ENCODE assay signal across 9 cellular contexts in the genomic region with DNA sequence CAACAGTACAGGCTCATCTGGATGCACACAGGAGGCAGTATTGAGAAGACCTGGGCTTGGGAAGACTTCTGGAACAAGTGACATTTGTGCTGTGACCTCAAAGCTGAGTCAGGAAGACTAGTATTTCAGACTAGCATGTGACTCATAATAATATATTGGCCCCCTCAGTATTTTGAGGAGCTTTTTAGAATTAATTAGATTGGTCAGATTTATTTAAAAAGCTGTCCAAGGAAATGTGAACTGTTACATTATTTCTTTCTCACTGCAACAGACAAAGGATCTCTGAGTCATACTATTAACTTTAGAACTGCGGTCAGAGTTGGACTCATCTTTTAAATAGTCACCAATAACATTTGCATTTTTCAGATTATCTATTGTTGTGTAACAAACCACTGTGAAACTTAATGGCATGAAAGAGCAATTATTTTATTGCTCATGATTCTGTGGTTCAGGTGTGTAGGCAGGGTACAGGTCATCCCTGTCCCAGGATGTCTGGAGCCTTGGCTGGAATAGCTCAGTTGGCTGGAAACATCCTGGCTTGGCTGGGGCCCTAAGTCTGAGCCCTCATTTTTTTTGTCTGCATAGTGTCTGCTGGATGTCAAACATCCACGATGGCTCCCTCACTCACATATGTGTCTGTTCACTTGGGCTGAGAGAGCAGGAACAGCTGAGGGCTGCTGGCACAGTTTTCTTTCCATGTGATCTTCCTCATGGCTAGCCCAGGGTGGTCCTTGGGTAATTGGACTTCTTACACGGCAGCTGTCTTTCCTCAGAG. TPM values are rescaled to one million over a fixed set of nuclear protein-coding genes. Genes with fewer than 3 reads are reported as not detected.
DNase-seq lines count a peak whose midpoint lies in the region; ATAC-seq lines count a peak whose summit lies in the region.
"Had no signal": no experiment of that assay in that cellular context is flagged by ENCODE, and none has a peak within 500 bp of the region (broad histone marks: within the 10 kb centered on the region; RNA-seq: fewer than 3 reads in every experiment).

No MANE protein-coding gene starts in this region.

- peaks cover 85% of the 10 kb centered on the region for H3K36me3 Mint-ChIP-seq in activated T-cell treated with anti-CD3 and anti-CD28 coated beads, Interleukin-2, amount 50 U/mL, for 24 hours (ENCODE audit: low read depth)

- peaks cover 10% of the 10 kb centered on the region for H3K36me3 ChIP-seq in adipocyte (ENCODE audit: control insufficient read depth, insufficient read depth, low read length, severe bottlenecking)

- peak overlapping the region; percentile 61 for H3K27ac Mint-ChIP-seq in activated T-cell treated with anti-CD3 and anti-CD28 coated beads, Interleukin-2, amount 50 U/mL, for 24 hours

- no peaks in the 10 kb centered on the region for H3K9me3 ChIP-seq in adipocyte (ENCODE audit: control insufficient read depth, low read length)

- intact Hi-C loops in left colon (cut with DNase I, micrococcal nuclease), result no loop called here
- intact Hi-C loops in head of caudate nucleus (cut with DNase I), result no loop called here

- in situ Hi-C loops in KBM-7 (cut with MboI; ENCODE audit: low pct_unique_long_range_greater_than_20kb, low sequenced_read_pairs), result no loop called here

- peak; percentile 93 for ATAC-seq in HG03060 (IDR thresholded peaks at IDR 0.05; ENCODE audit: low read depth, unreplicated experiment)
- ATAC-seq in left colon, result no peak

- H3K4me3 ChIP-seq in adipocyte (ENCODE audit: low read length), result no peak overlapping the region
- H3K4me3 ChIP-seq: BLaER1 treated with 17β-estradiol and CSF1 and Interleukin-3, amounts not matched to agents 10 nM and 100 nM had no signal

- peaks cover 51% of the 10 kb centered on the region for H3K4me1 Mint-ChIP-seq in activated T-cell treated with anti-CD3 and anti-CD28 coated beads, Interleukin-2, amount 50 U/mL, for 24 hours (ENCODE audit: low read depth)

- no peaks in the 10 kb centered on the region for H3K27me3 ChIP-seq in adipocyte (replicated peaks; ENCODE audit: control insufficient read depth, insufficient read depth, low read length)
- H3K27me3 ChIP-seq: BLaER1 treated with 17β-estradiol and CSF1 and Interleukin-3, amounts not matched to agents 10 nM and 100 nM had no signal

- DNase-seq in activated T-cell treated with anti-CD3 and anti-CD28 coated beads, Interleukin-2, amount 50 U/mL, for 24 hours, result no peak
- DNase-seq in activated T-cell treated with anti-CD3 and anti-CD28 coated beads, Interleukin-2, amount 50 U/mL, for 1 hour, result no peak
- DNase-seq in adipocyte (ENCODE audit: low read depth) (peak; percentile 70), left colon (peak; percentile 20 to 41), pons (ENCODE audit: low spot score) (no peak), KBM-7 (no peak), head of caudate nucleus (no peak)

- H3K27me3 Mint-ChIP-seq in activated T-cell treated with anti-CD3 and anti-CD28 coated beads, Interleukin-2, amount 50 U/mL, for 24 hours, result no peaks in the 10 kb centered on the region

- no peaks in the 10 kb centered on the region for H3K9me3 Mint-ChIP-seq in activated T-cell treated with anti-CD3 and anti-CD28 coated beads, Interleukin-2, amount 50 U/mL, for 24 hours

- H3K9ac ChIP-seq in adipocyte (ENCODE audit: low read length), result peak overlapping the region; percentile 40
- H3K9ac ChIP-seq: BLaER1 treated with 17β-estradiol and CSF1 and Interleukin-3, amounts not matched to agents 10 nM and 100 nM had no signal

- no peak overlapping the region for H3K4me3 Mint-ChIP-seq in activated T-cell treated with anti-CD3 and anti-CD28 coated beads, Interleukin-2, amount 50 U/mL, for 24 hours

- peaks cover 14% of the 10 kb centered on the region for H3K4me1 ChIP-seq in adipocyte (ENCODE audit: control insufficient read depth, insufficient read depth, low read length)

RNA-seq across cellular contexts. Expression of gene MAP3K4, which starts 46.8 kb away (rescaled TPM):
- total RNA-seq in left colon, result 10 to 100 TPM; 40.7 to 43.2 TPM

Comparison
In these comparisons a context has a peak if more than half of its experiments do, and no peak if none do; other contexts are left out.
1. DNase-seq: peak in adipocyte (single experiment) and left colon (2 of 2); none in activated T-cell treated with anti-CD3 and anti-CD28 coated beads, Interleukin-2, amount 50 U/mL, for 24 hours (single experiment), activated T-cell treated with anti-CD3 and anti-CD28 coated beads, Interleukin-2, amount 50 U/mL, for 1 hour (single experiment), pons (single experiment), KBM-7 (single experiment) and head of caudate nucleus (0 of 42).